Comparison of ENCODE assay signal across 1 cellular context in the genomic region with DNA sequence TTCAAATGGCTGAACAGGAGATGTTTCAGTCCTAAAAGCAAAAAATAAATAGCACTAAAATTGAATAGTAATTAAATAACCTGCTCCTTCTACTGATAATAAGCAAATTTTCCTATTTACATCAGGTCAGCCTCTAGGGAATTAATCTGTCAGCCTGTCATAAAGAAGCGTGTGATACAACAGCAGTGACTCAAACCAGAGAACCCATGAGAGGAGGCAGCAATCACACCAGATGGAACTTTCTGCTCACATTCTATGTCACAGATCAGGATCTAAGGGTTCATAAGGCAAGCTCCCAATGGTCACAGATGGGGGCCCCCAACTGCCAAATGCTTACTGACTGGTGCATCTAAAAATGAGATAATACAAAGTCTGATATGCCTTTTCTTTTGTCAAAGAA.
TF ChIP-seq lines count a peak whose summit lies in the region.

No MANE protein-coding gene starts in this region.

TF ChIP-seq in SK-N-SH, 30 proteins besides CTCF, POLR2A, EP300 and RAD21 (continued from another document):
- TF ChIP-seq, protein P1, sequence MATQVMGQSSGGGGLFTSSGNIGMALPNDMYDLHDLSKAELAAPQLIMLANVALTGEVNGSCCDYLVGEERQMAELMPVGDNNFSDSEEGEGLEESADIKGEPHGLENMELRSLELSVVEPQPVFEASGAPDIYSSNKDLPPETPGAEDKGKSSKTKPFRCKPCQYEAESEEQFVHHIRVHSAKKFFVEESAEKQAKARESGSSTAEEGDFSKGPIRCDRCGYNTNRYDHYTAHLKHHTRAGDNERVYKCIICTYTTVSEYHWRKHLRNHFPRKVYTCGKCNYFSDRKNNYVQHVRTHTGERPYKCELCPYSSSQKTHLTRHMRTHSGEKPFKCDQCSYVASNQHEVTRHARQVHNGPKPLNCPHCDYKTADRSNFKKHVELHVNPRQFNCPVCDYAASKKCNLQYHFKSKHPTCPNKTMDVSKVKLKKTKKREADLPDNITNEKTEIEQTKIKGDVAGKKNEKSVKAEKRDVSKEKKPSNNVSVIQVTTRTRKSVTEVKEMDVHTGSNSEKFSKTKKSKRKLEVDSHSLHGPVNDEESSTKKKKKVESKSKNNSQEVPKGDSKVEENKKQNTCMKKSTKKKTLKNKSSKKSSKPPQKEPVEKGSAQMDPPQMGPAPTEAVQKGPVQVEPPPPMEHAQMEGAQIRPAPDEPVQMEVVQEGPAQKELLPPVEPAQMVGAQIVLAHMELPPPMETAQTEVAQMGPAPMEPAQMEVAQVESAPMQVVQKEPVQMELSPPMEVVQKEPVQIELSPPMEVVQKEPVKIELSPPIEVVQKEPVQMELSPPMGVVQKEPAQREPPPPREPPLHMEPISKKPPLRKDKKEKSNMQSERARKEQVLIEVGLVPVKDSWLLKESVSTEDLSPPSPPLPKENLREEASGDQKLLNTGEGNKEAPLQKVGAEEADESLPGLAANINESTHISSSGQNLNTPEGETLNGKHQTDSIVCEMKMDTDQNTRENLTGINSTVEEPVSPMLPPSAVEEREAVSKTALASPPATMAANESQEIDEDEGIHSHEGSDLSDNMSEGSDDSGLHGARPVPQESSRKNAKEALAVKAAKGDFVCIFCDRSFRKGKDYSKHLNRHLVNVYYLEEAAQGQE (IDR thresholded peaks at IDR 0.05; ENCODE audit: low read depth, low read length), result no peak
